ENCODE assay signal across 18 cellular contexts in genomic region chr5:151799407-151799806, GRCh38. TPM values are rescaled to one million over a fixed set of nuclear protein-coding genes. Genes with fewer than 3 reads are reported as not detected.
A peak's percentile ranks its signal among the peaks of the same experiment; 100 is the strongest.
DNase-seq lines count a peak whose midpoint lies in the region; ATAC-seq and TF ChIP-seq lines count a peak whose summit lies in the region.
"Had no signal": no experiment of that assay in that cellular context is flagged by ENCODE, and none has a peak within 500 bp of the region (broad histone marks: within the 10 kb centered on the region; RNA-seq: fewer than 3 reads in every experiment).

No MANE protein-coding gene starts in this region.

- no peak overlapping the region for H3K9ac ChIP-seq in PC-3 (ENCODE audit: low read length)
- H3K9ac ChIP-seq: BLaER1 treated with 17β-estradiol and CSF1 and Interleukin-3, amounts not matched to agents 10 nM and 100 nM had no signal

- H3K79me2 ChIP-seq in PC-3 (ENCODE audit: low read length), result peaks cover 61% of the 10 kb centered on the region

- H3K27ac ChIP-seq in PC-3 (ENCODE audit: low read length), result no peak overlapping the region

- peaks cover 48% of the 10 kb centered on the region for H3K4me1 Mint-ChIP-seq in stimulated activated naive CD8-positive, alpha-beta T cell treated with anti-CD3 and anti-CD28 coated beads, Interleukin-15, amount 100 ng/mL, for 72 hours
- peaks cover 22% of the 10 kb centered on the region for H3K4me1 Mint-ChIP-seq in central memory CD8-positive, alpha-beta T cell
- peaks cover 15% of the 10 kb centered on the region for H3K4me1 Mint-ChIP-seq in stimulated activated memory B cell treated with anti-CD40 and anti-IgM and Interleukin-4, amounts not matched to agents 10 μg/mL and 1 μg/mL and 100 μg/mL, for 72 hours
- H3K4me1 Mint-ChIP-seq: activated B cell treated with CpG ODN at 0.5 μM for 24 hours had no signal

- no peak overlapping the region for H3K4me3 ChIP-seq in PC-3 (ENCODE audit: low read length)
- H3K4me3 ChIP-seq: BLaER1 treated with 17β-estradiol and CSF1 and Interleukin-3, amounts not matched to agents 10 nM and 100 nM had no signal

- peaks cover 84% of the 10 kb centered on the region for H3K36me3 ChIP-seq in PC-3 (ENCODE audit: low read depth, low read length)

- peak; percentile 72 for ATAC-seq in stimulated activated naive CD8-positive, alpha-beta T cell treated with anti-CD3 and anti-CD28 coated beads, Interleukin-15, Interleukin-2, amounts not matched to agents 100 U/mL and 50 U/mL, for 24 hours
- no peak for ATAC-seq in stimulated activated naive CD8-positive, alpha-beta T cell treated with anti-CD3 and anti-CD28 coated beads, Interleukin-15, amount 100 ng/mL, for 72 hours
- ATAC-seq in PC-3 (peak; percentile 71), omental fat pad (ENCODE audit: low FRiP score) (no peak)
- no peak for ATAC-seq in central memory CD8-positive, alpha-beta T cell (replicated peaks; ENCODE audit: extremely low read depth, poor library complexity, severe bottlenecking)
- no peak for ATAC-seq in stimulated activated memory B cell treated with anti-CD40 and anti-IgM and Interleukin-4, amounts not matched to agents 10 μg/mL and 1 μg/mL and 100 μg/mL, for 72 hours

- no peaks in the 10 kb centered on the region for H3F3A ChIP-seq in PC-3 (ENCODE audit: low read length, unreplicated experiment)

- peak overlapping the region in 1 of 2 donors; percentile 56 for H3K27ac Mint-ChIP-seq in stimulated activated naive CD8-positive, alpha-beta T cell treated with anti-CD3 and anti-CD28 coated beads, Interleukin-15, amount 100 ng/mL, for 72 hours
- peak overlapping the region; percentile 32 for H3K27ac Mint-ChIP-seq in central memory CD8-positive, alpha-beta T cell (ENCODE audit: low read depth)
- H3K27ac Mint-ChIP-seq in stimulated activated memory B cell treated with anti-CD40 and anti-IgM and Interleukin-4, amounts not matched to agents 10 μg/mL and 1 μg/mL and 100 μg/mL, for 72 hours, result no peak overlapping the region
- H3K27ac Mint-ChIP-seq: activated B cell treated with CpG ODN at 0.5 μM for 24 hours; dendritic cell treated with granulocyte-macrophage colony-stimulating factor and Interleukin-4, amounts not matched to agents 40 ng/mL and 50 ng/mL, for 4 days had no signal

- no peaks in the 10 kb centered on the region for H3K9me3 Mint-ChIP-seq in stimulated activated naive CD8-positive, alpha-beta T cell treated with anti-CD3 and anti-CD28 coated beads, Interleukin-15, amount 100 ng/mL, for 72 hours
- H3K9me3 Mint-ChIP-seq in central memory CD8-positive, alpha-beta T cell, result no peaks in the 10 kb centered on the region
- no peaks in the 10 kb centered on the region for H3K9me3 Mint-ChIP-seq in stimulated activated memory B cell treated with anti-CD40 and anti-IgM and Interleukin-4, amounts not matched to agents 10 μg/mL and 1 μg/mL and 100 μg/mL, for 72 hours
- H3K9me3 Mint-ChIP-seq: activated B cell treated with CpG ODN at 0.5 μM for 24 hours; dendritic cell treated with granulocyte-macrophage colony-stimulating factor and Interleukin-4, amounts not matched to agents 40 ng/mL and 50 ng/mL, for 4 days had no signal

- H4K20me1 ChIP-seq in PC-3 (ENCODE audit: low read length), result peaks cover 29% of the 10 kb centered on the region

- H3K27me3 Mint-ChIP-seq in stimulated activated naive CD8-positive, alpha-beta T cell treated with anti-CD3 and anti-CD28 coated beads, Interleukin-15, amount 100 ng/mL, for 72 hours, result no peaks in the 10 kb centered on the region
- H3K27me3 Mint-ChIP-seq in central memory CD8-positive, alpha-beta T cell, result no peaks in the 10 kb centered on the region
- H3K27me3 Mint-ChIP-seq in stimulated activated memory B cell treated with anti-CD40 and anti-IgM and Interleukin-4, amounts not matched to agents 10 μg/mL and 1 μg/mL and 100 μg/mL, for 72 hours, result no peaks in the 10 kb centered on the region
- H3K27me3 Mint-ChIP-seq: activated B cell treated with CpG ODN at 0.5 μM for 24 hours; dendritic cell treated with granulocyte-macrophage colony-stimulating factor and Interleukin-4, amounts not matched to agents 40 ng/mL and 50 ng/mL, for 4 days had no signal

- DNase-seq in stimulated activated naive CD8-positive, alpha-beta T cell treated with anti-CD3 and anti-CD28 coated beads, Interleukin-15, Interleukin-2, amounts not matched to agents 100 U/mL and 50 U/mL, for 24 hours, result no peak
- no peak for DNase-seq in stimulated activated naive CD8-positive, alpha-beta T cell treated with anti-CD3 and anti-CD28 coated beads, Interleukin-15, amount 100 ng/mL, for 72 hours
- DNase-seq in PC-3 (peak; percentile 26), superior temporal gyrus (ENCODE audit: extremely low spot score) (no peak), amniotic stem cell (lab: John Stamatoyannopoulos, UW) (no peak), omental fat pad (ENCODE audit: low spot score) (no peak)
- DNase-seq in central memory CD8-positive, alpha-beta T cell (ENCODE audit: low spot score in 2 of 2), result no peak
- DNase-seq: activated B cell treated with CpG ODN at 0.5 μM for 24 hours, activated gamma-delta T cell treated with Interleukin-2 at 50 U/mL for 16 hours, GF-D8, islet precursor cell, NCI-H1105 treated with DMSO at 0.1 percent for 48 hours, NCI-H524, retina, SHP77 had no signal

- no peak overlapping the region for H2AFZ ChIP-seq in PC-3 (ENCODE audit: low read length)

- no TSS peak for BruUV-seq in PC-3 (replicated peaks; lab: Mats Ljungman, UMichigan)

- H3K4me2 ChIP-seq in PC-3 (ENCODE audit: low read length), result no peak overlapping the region
- H3K4me2 ChIP-seq: BLaER1 treated with 17β-estradiol and CSF1 and Interleukin-3, amounts not matched to agents 10 nM and 100 nM had no signal

- intact Hi-C loops in PC-3 (cut with micrococcal nuclease), result no loop called here

- no peaks in the 10 kb centered on the region for H3K9me3 ChIP-seq in PC-3 (ENCODE audit: low read length)
- H3K9me3 ChIP-seq: BLaER1 treated with 17β-estradiol and CSF1 and Interleukin-3, amounts not matched to agents 10 nM and 100 nM had no signal

- no peak for TF ChIP-seq CTCF in PC-3 (conservative IDR thresholded peaks at IDR 0.05; ENCODE audit: low read depth, low read length)
- no peak for TF ChIP-seq CTCF in omental fat pad (IDR thresholded peaks at IDR 0.05)

- H3K4me3 Mint-ChIP-seq in stimulated activated naive CD8-positive, alpha-beta T cell treated with anti-CD3 and anti-CD28 coated beads, Interleukin-15, amount 100 ng/mL, for 72 hours, result no peak overlapping the region
- no peak overlapping the region for H3K4me3 Mint-ChIP-seq in central memory CD8-positive, alpha-beta T cell
- no peak overlapping the region for H3K4me3 Mint-ChIP-seq in stimulated activated memory B cell treated with anti-CD40 and anti-IgM and Interleukin-4, amounts not matched to agents 10 μg/mL and 1 μg/mL and 100 μg/mL, for 72 hours
- H3K4me3 Mint-ChIP-seq: activated B cell treated with CpG ODN at 0.5 μM for 24 hours; dendritic cell treated with granulocyte-macrophage colony-stimulating factor and Interleukin-4, amounts not matched to agents 40 ng/mL and 50 ng/mL, for 4 days had no signal

- CTCF ChIA-PET in PC-3 (lab: Charles Lee), result no interaction called here

- POLR2A ChIA-PET in PC-3 (lab: Charles Lee; ENCODE audit: unreplicated experiment), result interaction anchor here (0.7 kb wide), 1 partner anchor 28 kb away, joined by 16 read pairs; no protein-coding TSS in a partner anchor

- H3K9me2 ChIP-seq in PC-3 (replicated peaks; ENCODE audit: low read length), result no peaks in the 10 kb centered on the region

- H3K4me1 ChIP-seq in PC-3 (ENCODE audit: insufficient read depth, low read length), result no peaks in the 10 kb centered on the region

- peaks cover 79% of the 10 kb centered on the region for H3K36me3 Mint-ChIP-seq in central memory CD8-positive, alpha-beta T cell (ENCODE audit: insufficient read depth)
- H3K36me3 Mint-ChIP-seq in stimulated activated memory B cell treated with anti-CD40 and anti-IgM and Interleukin-4, amounts not matched to agents 10 μg/mL and 1 μg/mL and 100 μg/mL, for 72 hours, result peaks cover 66% of the 10 kb centered on the region

- H3K27me3 ChIP-seq in PC-3 (ENCODE audit: low read length), result no peaks in the 10 kb centered on the region
- H3K27me3 ChIP-seq: BLaER1 treated with 17β-estradiol and CSF1 and Interleukin-3, amounts not matched to agents 10 nM and 100 nM had no signal

RNA-seq across cellular contexts. Expression of gene G3BP1, which starts 27.7 kb away (rescaled TPM):
- total RNA-seq in PC-3 (2014; rRNA removed) (133 and 157 TPM in 2 replicates), omental fat pad (100 to 1,000 TPM; 110 to 180 (median 114) TPM)

RNA-seq across cellular contexts. Expression of gene ATOX1, which starts 41.0 kb away (rescaled TPM):
- 81.4 and 122 TPM in 2 replicates for total RNA-seq in PC-3 (2014; rRNA removed)
- 100 to 1,000 TPM in 2 of 4 donors, 10 to 100 TPM in 2; 81.5 to 162 (median 109) TPM for total RNA-seq in omental fat pad

Comparison
In these comparisons a context has a peak if more than half of its experiments do, and no peak if none do; other contexts are left out.
1. ATAC-seq: peak in stimulated activated naive CD8-positive, alpha-beta T cell treated with anti-CD3 and anti-CD28 coated beads, Interleukin-15, Interleukin-2, amounts not matched to agents 100 U/mL and 50 U/mL, for 24 hours (single experiment) and PC-3 (single experiment); none in stimulated activated naive CD8-positive, alpha-beta T cell treated with anti-CD3 and anti-CD28 coated beads, Interleukin-15, amount 100 ng/mL, for 72 hours (single experiment), central memory CD8-positive, alpha-beta T cell (single experiment), stimulated activated memory B cell treated with anti-CD40 and anti-IgM and Interleukin-4, amounts not matched to agents 10 μg/mL and 1 μg/mL and 100 μg/mL, for 72 hours (single experiment) and omental fat pad (single experiment).